Comparison of ENCODE assay signal across 8 cellular contexts in genomic region chrX:119757646-119757978, GRCh38. TPM values are rescaled to one million over a fixed set of nuclear protein-coding genes. Genes with fewer than 3 reads are reported as not detected.
A peak's percentile ranks its signal among the peaks of the same experiment; 100 is the strongest.
DNase-seq lines count a peak whose midpoint lies in the region; ATAC-seq and TF ChIP-seq lines count a peak whose summit lies in the region.

No MANE protein-coding gene starts in this region.

- H3K27ac ChIP-seq in iPS-20b (ENCODE audit: low read length) (no peak overlapping the region), stomach smooth muscle (ENCODE audit: low read length) (no peak overlapping the region), tibial nerve (peak overlapping the region in 1 of 4 donors; percentile 71)

- CTCF ChIA-PET in activated CD8-positive, alpha-beta T cell treated with anti-CD3 and anti-CD28 coated beads for 36 hours (lab: Charles Lee): interaction anchor here (0.6 to 2.7 kb wide), 6 partner anchors 8 to 113 kb away, joined by 3 to 7 read pairs (median 3); no protein-coding TSS in a partner anchor

- H3K36me3 ChIP-seq in iPS-20b (ENCODE audit: insufficient read depth, low read depth, low read length) (no peaks in the 10 kb centered on the region), stomach smooth muscle (ENCODE audit: control insufficient read depth in 2 of 2, insufficient read depth in 2 of 2, low read length in 2 of 2) (no peaks in the 10 kb centered on the region), tibial nerve (no peaks in the 10 kb centered on the region)

- peak overlapping the region; percentile 94 for H3K27ac Mint-ChIP-seq in activated CD8-positive, alpha-beta T cell treated with anti-CD3 and anti-CD28 coated beads for 36 hours

- peaks cover 10% of the 10 kb centered on the region; the same call in 1 of the 2 replicates for H3K4me1 ChIP-seq in iPS-20b (ENCODE audit: insufficient read depth, low read length)
- peaks cover 9% of the 10 kb centered on the region for H3K4me1 ChIP-seq in stomach smooth muscle (ENCODE audit: control insufficient read depth, insufficient read depth, low read length)
- peaks cover 0 to 13% (median 0%) of the 10 kb centered on the region in 4 donors for H3K4me1 ChIP-seq in tibial nerve

- TF ChIP-seq CTCF in activated CD8-positive, alpha-beta T cell treated with anti-CD3 and anti-CD28 coated beads for 36 hours (IDR thresholded peaks at IDR 0.05): no peak
- TF ChIP-seq CTCF in tibial nerve (IDR thresholded peaks at IDR 0.05) (no peak), GM13977 (IDR thresholded peaks at IDR 0.05; ENCODE audit: extremely low read depth, insufficient read depth, missing control alignments) (no peak)

- TF ChIP-seq EP300 in tibial nerve (IDR thresholded peaks at IDR 0.05): no peak

- H3K27me3 ChIP-seq in iPS-20b (ENCODE audit: insufficient read depth, low read length): peaks cover 18% of the 10 kb centered on the region
- peaks cover 12 to 19% of the 10 kb centered on the region in 2 donors for H3K27me3 ChIP-seq in stomach smooth muscle (ENCODE audit: control insufficient read depth in 1 of 2, insufficient read depth in 2 of 2, low read length in 2 of 2)
- H3K27me3 ChIP-seq in tibial nerve: peaks cover 0 to 25% of the 10 kb centered on the region in 2 donors

- H3K9me3 ChIP-seq in iPS-20b (ENCODE audit: insufficient read depth, low read depth, low read length) (no peaks in the 10 kb centered on the region), stomach smooth muscle (ENCODE audit: control insufficient read depth in 2 of 2, low read length in 2 of 2) (no peaks in the 10 kb centered on the region), tibial nerve (no peaks in the 10 kb centered on the region)

- TF ChIP-seq POLR2A in tibial nerve (IDR thresholded peaks at IDR 0.05): no peak

- no peaks in the 10 kb centered on the region for H3K36me3 Mint-ChIP-seq in activated T-cell treated with anti-CD3 and anti-CD28 coated beads, Interleukin-2, amount 50 U/mL, for 4 hours (ENCODE audit: insufficient read depth)
- H3K36me3 Mint-ChIP-seq in activated CD8-positive, alpha-beta T cell treated with anti-CD3 and anti-CD28 coated beads for 36 hours (ENCODE audit: low read depth): no peaks in the 10 kb centered on the region

- no peaks in the 10 kb centered on the region for H3K9me3 Mint-ChIP-seq in activated T-cell treated with anti-CD3 and anti-CD28 coated beads, Interleukin-2, amount 50 U/mL, for 4 hours
- H3K9me3 Mint-ChIP-seq in activated CD8-positive, alpha-beta T cell treated with anti-CD3 and anti-CD28 coated beads for 36 hours: no peaks in the 10 kb centered on the region

- no peak for ATAC-seq in activated T-cell treated with anti-CD3 and anti-CD28 coated beads, Interleukin-2, amount 50 U/mL, for 4 hours
- ATAC-seq in activated CD8-positive, alpha-beta T cell treated with anti-CD3 and anti-CD28 coated beads for 36 hours: no peak
- no peak for ATAC-seq in GM21619 (IDR thresholded peaks at IDR 0.05; ENCODE audit: unreplicated experiment)

- no peak for DNase-seq in activated T-cell treated with anti-CD3 and anti-CD28 coated beads, Interleukin-2, amount 50 U/mL, for 4 hours
- DNase-seq in activated T-cell treated with anti-CD3 and anti-CD28 coated beads for 4 hours (no peak), tibial nerve (ENCODE audit: low spot score in 2 of 2) (no peak), GM13977 (ENCODE audit: low spot score) (no peak)
- no peak for DNase-seq in activated CD8-positive, alpha-beta T cell treated with anti-CD3 and anti-CD28 coated beads for 36 hours

- intact Hi-C loops in activated CD8-positive, alpha-beta T cell treated with anti-CD3 and anti-CD28 coated beads for 36 hours (cut with micrococcal nuclease): loop anchor here (10.0 kb wide), 2 partner anchors 63 to 153 kb away; partner anchors contain the start of genes NKRF and SEPTIN6

- H3K4me3 Mint-ChIP-seq in activated T-cell treated with anti-CD3 and anti-CD28 coated beads, Interleukin-2, amount 50 U/mL, for 4 hours: peak overlapping the region; percentile 77
- H3K4me3 Mint-ChIP-seq in activated CD8-positive, alpha-beta T cell treated with anti-CD3 and anti-CD28 coated beads for 36 hours: peak overlapping the region; percentile 65

- 62 to 65% methylated on average over 11 to 12 of the region's 12 CpGs for WGBS in tibial nerve, 2 donors

- no peaks in the 10 kb centered on the region for H3K27me3 Mint-ChIP-seq in activated T-cell treated with anti-CD3 and anti-CD28 coated beads, Interleukin-2, amount 50 U/mL, for 4 hours (ENCODE audit: low read depth)
- H3K27me3 Mint-ChIP-seq in activated CD8-positive, alpha-beta T cell treated with anti-CD3 and anti-CD28 coated beads for 36 hours: no peaks in the 10 kb centered on the region

- H3K4me1 Mint-ChIP-seq in activated T-cell treated with anti-CD3 and anti-CD28 coated beads, Interleukin-2, amount 50 U/mL, for 4 hours (ENCODE audit: low read depth): peaks cover 43% of the 10 kb centered on the region
- peaks cover 46% of the 10 kb centered on the region for H3K4me1 Mint-ChIP-seq in activated CD8-positive, alpha-beta T cell treated with anti-CD3 and anti-CD28 coated beads for 36 hours (ENCODE audit: low read depth)

- peak overlapping the region; percentile 70 for H3K4me3 ChIP-seq in iPS-20b (ENCODE audit: low read length)
- H3K4me3 ChIP-seq in stomach smooth muscle (ENCODE audit: low read length in 2 of 2): peak overlapping the region; percentile 19 to 66
- H3K4me3 ChIP-seq in tibial nerve: peak overlapping the region in 1 of 4 donors; percentile 53

- POLR2A ChIA-PET in activated CD8-positive, alpha-beta T cell treated with anti-CD3 and anti-CD28 coated beads for 36 hours (lab: Charles Lee): interaction anchor here (1.6 to 5.0 kb wide), 5 partner anchors 30 to 113 kb away, joined by 7 to 23 read pairs (median 14); partner anchors contain the start of genes NDUFA1, RNF113A, RPL39 and SEPTIN6

- H3K9ac ChIP-seq in iPS-20b (ENCODE audit: low read depth, low read length) (peak overlapping the region; percentile 61), stomach smooth muscle (ENCODE audit: low read length in 2 of 2) (no peak overlapping the region)

- in situ Hi-C loops in GM13977 (cut with MboI; ENCODE audit: low pct_unique_long_range_greater_than_20kb, low sequenced_read_pairs, unreplicated experiment): no loop called here

RNA-seq across cellular contexts. Expression of gene SOWAHD, which starts 0.8 kb away (rescaled TPM):
- total RNA-seq in activated T-cell treated with anti-CD3 and anti-CD28 coated beads, Interleukin-2, amount 50 U/mL, for 4 hours: under 1 TPM in 2 of 3 donors, not detected in 1; 0.14 to 0.18 TPM
- under 1 TPM in 1 of 2 experiments, not detected in 1; 0.23 TPM for total RNA-seq in activated CD8-positive, alpha-beta T cell treated with anti-CD3 and anti-CD28 coated beads for 36 hours
- total RNA-seq in tibial nerve: 1 to 10 TPM in 1 of 4 donors, not detected in 3; 1.1 TPM

RNA-seq across cellular contexts. Expression of gene RPL39, which starts 33.8 kb away (rescaled TPM):
- 1,000 to 10,000 TPM; 2,097 to 2,146 (median 2,130) TPM for total RNA-seq in activated T-cell treated with anti-CD3 and anti-CD28 coated beads, Interleukin-2, amount 50 U/mL, for 4 hours
- total RNA-seq in activated CD8-positive, alpha-beta T cell treated with anti-CD3 and anti-CD28 coated beads for 36 hours: 1,000 to 10,000 TPM; 2,778 to 2,808 TPM
- 1,000 to 10,000 TPM; 2,139 to 3,555 (median 3,085) TPM for total RNA-seq in tibial nerve
